4 cellular contexts compared by ENCODE assay signal in the genomic region with DNA sequence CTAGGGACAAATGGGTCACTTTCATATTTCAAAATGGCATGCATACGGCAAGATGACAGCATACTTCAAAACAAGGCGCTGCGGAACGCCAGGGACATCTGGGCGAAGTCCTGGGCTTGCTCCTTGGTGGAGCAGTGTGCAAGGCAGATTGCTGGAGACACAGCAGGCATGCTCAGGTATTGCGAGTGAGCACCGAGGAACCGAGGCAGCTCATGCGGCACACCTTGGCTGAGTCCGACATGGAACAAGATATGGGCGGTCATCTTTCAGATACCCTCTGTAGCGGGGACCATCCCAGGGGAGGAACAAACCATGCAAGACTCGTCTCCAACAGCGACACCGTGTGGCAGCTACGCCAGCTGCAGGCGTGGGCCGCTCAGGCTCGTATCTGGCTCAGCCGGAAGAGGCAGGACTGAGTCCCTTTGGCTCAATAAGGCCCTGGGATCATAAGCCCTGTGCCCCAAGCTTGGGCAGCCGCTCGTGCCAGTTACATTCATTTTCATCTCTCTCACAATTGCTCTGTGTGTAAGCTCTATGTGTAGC.
A peak's percentile ranks its signal among the peaks of the same experiment; 100 is the strongest.
TF ChIP-seq lines count a peak whose summit lies in the region.

No MANE protein-coding gene starts in this region.

TF ChIP-seq in SK-N-SH, 30 proteins besides CTCF, POLR2A, EP300 and RAD21 (continued from another document):
- TF ChIP-seq, protein P1, sequence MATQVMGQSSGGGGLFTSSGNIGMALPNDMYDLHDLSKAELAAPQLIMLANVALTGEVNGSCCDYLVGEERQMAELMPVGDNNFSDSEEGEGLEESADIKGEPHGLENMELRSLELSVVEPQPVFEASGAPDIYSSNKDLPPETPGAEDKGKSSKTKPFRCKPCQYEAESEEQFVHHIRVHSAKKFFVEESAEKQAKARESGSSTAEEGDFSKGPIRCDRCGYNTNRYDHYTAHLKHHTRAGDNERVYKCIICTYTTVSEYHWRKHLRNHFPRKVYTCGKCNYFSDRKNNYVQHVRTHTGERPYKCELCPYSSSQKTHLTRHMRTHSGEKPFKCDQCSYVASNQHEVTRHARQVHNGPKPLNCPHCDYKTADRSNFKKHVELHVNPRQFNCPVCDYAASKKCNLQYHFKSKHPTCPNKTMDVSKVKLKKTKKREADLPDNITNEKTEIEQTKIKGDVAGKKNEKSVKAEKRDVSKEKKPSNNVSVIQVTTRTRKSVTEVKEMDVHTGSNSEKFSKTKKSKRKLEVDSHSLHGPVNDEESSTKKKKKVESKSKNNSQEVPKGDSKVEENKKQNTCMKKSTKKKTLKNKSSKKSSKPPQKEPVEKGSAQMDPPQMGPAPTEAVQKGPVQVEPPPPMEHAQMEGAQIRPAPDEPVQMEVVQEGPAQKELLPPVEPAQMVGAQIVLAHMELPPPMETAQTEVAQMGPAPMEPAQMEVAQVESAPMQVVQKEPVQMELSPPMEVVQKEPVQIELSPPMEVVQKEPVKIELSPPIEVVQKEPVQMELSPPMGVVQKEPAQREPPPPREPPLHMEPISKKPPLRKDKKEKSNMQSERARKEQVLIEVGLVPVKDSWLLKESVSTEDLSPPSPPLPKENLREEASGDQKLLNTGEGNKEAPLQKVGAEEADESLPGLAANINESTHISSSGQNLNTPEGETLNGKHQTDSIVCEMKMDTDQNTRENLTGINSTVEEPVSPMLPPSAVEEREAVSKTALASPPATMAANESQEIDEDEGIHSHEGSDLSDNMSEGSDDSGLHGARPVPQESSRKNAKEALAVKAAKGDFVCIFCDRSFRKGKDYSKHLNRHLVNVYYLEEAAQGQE (IDR thresholded peaks at IDR 0.05; ENCODE audit: low read depth, low read length), result no peak
- TF ChIP-seq YY1 (IDR thresholded peaks at IDR 0.05; ENCODE audit: low read depth), result no peak
- no peak for TF ChIP-seq GATA2 (CRISPR knock-in tag; IDR thresholded peaks at IDR 0.05)
TF ChIP-seq in SK-N-SH: peak in this region for 0.

TF ChIP-seq in SK-N-SH treated with all-trans-retinoic acid at 6 μM for 48 hours, 23 proteins besides CTCF, POLR2A, EP300 and RAD21:
- TF ChIP-seq, protein P2, sequence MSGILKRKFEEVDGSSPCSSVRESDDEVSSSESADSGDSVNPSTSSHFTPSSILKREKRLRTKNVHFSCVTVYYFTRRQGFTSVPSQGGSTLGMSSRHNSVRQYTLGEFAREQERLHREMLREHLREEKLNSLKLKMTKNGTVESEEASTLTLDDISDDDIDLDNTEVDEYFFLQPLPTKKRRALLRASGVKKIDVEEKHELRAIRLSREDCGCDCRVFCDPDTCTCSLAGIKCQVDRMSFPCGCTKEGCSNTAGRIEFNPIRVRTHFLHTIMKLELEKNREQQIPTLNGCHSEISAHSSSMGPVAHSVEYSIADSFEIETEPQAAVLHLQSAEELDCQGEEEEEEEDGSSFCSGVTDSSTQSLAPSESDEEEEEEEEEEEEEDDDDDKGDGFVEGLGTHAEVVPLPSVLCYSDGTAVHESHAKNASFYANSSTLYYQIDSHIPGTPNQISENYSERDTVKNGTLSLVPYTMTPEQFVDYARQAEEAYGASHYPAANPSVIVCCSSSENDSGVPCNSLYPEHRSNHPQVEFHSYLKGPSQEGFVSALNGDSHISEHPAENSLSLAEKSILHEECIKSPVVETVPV (CRISPR knock-in tag; IDR thresholded peaks at IDR 0.05), result no peak
- TF ChIP-seq, protein P3, sequence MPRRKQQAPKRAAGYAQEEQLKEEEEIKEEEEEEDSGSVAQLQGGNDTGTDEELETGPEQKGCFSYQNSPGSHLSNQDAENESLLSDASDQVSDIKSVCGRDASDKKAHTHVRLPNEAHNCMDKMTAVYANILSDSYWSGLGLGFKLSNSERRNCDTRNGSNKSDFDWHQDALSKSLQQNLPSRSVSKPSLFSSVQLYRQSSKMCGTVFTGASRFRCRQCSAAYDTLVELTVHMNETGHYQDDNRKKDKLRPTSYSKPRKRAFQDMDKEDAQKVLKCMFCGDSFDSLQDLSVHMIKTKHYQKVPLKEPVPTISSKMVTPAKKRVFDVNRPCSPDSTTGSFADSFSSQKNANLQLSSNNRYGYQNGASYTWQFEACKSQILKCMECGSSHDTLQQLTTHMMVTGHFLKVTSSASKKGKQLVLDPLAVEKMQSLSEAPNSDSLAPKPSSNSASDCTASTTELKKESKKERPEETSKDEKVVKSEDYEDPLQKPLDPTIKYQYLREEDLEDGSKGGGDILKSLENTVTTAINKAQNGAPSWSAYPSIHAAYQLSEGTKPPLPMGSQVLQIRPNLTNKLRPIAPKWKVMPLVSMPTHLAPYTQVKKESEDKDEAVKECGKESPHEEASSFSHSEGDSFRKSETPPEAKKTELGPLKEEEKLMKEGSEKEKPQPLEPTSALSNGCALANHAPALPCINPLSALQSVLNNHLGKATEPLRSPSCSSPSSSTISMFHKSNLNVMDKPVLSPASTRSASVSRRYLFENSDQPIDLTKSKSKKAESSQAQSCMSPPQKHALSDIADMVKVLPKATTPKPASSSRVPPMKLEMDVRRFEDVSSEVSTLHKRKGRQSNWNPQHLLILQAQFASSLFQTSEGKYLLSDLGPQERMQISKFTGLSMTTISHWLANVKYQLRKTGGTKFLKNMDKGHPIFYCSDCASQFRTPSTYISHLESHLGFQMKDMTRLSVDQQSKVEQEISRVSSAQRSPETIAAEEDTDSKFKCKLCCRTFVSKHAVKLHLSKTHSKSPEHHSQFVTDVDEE (CRISPR knock-in tag; IDR thresholded peaks at IDR 0.05), result no peak

TF ChIP-seq in GM23338, 12 proteins besides CTCF, POLR2A, EP300 and RAD21 (continued from another document and continues in another):
- TF ChIP-seq EZH2 (IDR thresholded peaks at IDR 0.05; ENCODE audit: low read depth, unreplicated experiment), result no peak
- TF ChIP-seq POLR2AphosphoS5 (IDR thresholded peaks at IDR 0.05; ENCODE audit: low read depth), result no peak
- TF ChIP-seq, protein P4, sequence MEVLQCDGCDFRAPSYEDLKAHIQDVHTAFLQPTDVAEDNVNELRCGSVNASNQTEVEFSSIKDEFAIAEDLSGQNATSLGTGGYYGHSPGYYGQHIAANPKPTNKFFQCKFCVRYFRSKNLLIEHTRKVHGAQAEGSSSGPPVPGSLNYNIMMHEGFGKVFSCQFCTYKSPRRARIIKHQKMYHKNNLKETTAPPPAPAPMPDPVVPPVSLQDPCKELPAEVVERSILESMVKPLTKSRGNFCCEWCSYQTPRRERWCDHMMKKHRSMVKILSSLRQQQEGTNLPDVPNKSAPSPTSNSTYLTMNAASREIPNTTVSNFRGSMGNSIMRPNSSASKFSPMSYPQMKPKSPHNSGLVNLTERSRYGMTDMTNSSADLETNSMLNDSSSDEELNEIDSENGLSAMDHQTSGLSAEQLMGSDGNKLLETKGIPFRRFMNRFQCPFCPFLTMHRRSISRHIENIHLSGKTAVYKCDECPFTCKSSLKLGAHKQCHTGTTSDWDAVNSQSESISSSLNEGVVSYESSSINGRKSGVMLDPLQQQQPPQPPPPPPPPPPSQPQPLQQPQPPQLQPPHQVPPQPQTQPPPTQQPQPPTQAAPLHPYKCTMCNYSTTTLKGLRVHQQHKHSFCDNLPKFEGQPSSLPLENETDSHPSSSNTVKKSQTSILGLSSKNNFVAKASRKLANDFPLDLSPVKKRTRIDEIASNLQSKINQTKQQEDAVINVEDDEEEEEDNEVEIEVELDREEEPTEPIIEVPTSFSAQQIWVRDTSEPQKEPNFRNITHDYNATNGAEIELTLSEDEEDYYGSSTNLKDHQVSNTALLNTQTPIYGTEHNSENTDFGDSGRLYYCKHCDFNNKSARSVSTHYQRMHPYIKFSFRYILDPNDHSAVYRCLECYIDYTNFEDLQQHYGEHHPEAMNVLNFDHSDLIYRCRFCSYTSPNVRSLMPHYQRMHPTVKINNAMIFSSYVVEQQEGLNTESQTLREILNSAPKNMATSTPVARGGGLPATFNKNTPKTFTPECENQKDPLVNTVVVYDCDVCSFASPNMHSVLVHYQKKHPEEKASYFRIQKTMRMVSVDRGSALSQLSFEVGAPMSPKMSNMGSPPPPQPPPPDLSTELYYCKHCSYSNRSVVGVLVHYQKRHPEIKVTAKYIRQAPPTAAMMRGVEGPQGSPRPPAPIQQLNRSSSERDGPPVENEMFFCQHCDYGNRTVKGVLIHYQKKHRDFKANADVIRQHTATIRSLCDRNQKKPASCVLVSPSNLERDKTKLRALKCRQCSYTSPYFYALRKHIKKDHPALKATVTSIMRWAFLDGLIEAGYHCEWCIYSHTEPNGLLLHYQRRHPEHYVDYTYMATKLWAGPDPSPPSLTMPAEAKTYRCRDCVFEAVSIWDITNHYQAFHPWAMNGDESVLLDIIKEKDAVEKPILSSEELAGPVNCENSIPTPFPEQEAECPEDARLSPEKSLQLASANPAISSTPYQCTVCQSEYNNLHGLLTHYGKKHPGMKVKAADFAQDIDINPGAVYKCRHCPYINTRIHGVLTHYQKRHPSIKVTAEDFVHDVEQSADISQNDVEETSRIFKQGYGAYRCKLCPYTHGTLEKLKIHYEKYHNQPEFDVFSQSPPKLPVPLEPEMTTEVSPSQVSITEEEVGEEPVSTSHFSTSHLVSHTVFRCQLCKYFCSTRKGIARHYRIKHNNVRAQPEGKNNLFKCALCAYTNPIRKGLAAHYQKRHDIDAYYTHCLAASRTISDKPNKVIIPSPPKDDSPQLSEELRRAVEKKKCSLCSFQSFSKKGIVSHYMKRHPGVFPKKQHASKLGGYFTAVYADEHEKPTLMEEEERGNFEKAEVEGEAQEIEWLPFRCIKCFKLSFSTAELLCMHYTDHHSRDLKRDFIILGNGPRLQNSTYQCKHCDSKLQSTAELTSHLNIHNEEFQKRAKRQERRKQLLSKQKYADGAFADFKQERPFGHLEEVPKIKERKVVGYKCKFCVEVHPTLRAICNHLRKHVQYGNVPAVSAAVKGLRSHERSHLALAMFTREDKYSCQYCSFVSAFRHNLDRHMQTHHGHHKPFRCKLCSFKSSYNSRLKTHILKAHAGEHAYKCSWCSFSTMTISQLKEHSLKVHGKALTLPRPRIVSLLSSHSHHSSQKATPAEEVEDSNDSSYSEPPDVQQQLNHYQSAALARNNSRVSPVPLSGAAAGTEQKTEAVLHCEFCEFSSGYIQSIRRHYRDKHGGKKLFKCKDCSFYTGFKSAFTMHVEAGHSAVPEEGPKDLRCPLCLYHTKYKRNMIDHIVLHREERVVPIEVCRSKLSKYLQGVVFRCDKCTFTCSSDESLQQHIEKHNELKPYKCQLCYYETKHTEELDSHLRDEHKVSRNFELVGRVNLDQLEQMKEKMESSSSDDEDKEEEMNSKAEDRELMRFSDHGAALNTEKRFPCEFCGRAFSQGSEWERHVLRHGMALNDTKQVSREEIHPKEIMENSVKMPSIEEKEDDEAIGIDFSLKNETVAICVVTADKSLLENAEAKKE (CRISPR knock-in tag; IDR thresholded peaks at IDR 0.05), result no peak

TF ChIP-seq in K562, 482 proteins besides CTCF, POLR2A, EP300 and RAD21 (continued from another document):
- peak; percentile 86; the same call in 1 of the 2 replicates for TF ChIP-seq CBX5 (IDR thresholded peaks at IDR 0.05; ENCODE audit: borderline replicate concordance, low read depth)
- TF ChIP-seq, protein P5, sequence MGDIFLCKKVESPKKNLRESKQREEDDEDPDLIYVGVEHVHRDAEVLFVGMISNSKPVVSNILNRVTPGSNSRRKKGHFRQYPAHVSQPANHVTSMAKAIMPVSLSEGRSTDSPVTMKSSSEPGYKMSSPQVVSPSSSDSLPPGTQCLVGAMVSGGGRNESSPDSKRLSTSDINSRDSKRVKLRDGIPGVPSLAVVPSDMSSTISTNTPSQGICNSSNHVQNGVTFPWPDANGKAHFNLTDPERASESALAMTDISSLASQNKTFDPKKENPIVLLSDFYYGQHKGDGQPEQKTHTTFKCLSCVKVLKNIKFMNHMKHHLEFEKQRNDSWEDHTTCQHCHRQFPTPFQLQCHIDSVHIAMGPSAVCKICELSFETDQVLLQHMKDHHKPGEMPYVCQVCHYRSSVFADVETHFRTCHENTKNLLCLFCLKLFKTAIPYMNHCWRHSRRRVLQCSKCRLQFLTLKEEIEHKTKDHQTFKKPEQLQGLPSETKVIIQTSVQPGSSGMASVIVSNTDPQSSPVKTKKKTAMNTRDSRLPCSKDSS (IDR thresholded peaks at IDR 0.05; ENCODE audit: low read depth, partially characterized antibody), result peak; percentile 27
- TF ChIP-seq CBX1 (IDR thresholded peaks at IDR 0.05; ENCODE audit: low read depth), result 0 out of 2 replicates have a peak, but pooled peaks have one; percentile 47
- TF ChIP-seq CBX3 (IDR thresholded peaks at IDR 0.05; ENCODE audit: borderline replicate concordance in 1 of 2, low read length in 2 of 2), result peak in 1 of 2 experiments; percentile 88; a peak in 2 of 3 replicates
- TF ChIP-seq, protein P6, sequence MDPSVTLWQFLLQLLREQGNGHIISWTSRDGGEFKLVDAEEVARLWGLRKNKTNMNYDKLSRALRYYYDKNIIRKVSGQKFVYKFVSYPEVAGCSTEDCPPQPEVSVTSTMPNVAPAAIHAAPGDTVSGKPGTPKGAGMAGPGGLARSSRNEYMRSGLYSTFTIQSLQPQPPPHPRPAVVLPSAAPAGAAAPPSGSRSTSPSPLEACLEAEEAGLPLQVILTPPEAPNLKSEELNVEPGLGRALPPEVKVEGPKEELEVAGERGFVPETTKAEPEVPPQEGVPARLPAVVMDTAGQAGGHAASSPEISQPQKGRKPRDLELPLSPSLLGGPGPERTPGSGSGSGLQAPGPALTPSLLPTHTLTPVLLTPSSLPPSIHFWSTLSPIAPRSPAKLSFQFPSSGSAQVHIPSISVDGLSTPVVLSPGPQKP (CRISPR knock-in tag; IDR thresholded peaks at IDR 0.05), result no peak
- 0 out of 2 replicates have a peak, but pooled peaks have one; percentile 37 for TF ChIP-seq TRIM28 (IDR thresholded peaks at IDR 0.05)
- TF ChIP-seq TEAD4 (IDR thresholded peaks at IDR 0.05; ENCODE audit: low read length), result peak; percentile 18; the same call in 1 of the 2 replicates
- TF ChIP-seq TEAD4 (CRISPR knock-in tag; IDR thresholded peaks at IDR 0.05; ENCODE audit: borderline replicate concordance), result no peak
- TF ChIP-seq ZNF780A (CRISPR knock-in tag; IDR thresholded peaks at IDR 0.05), result no peak
